In genomic region chr2:178392215-178392614, GRCh38 we compare ENCODE assay signal across 19 cellular contexts. TPM values are rescaled to one million over a fixed set of nuclear protein-coding genes. Genes with fewer than 3 reads are reported as not detected.
DNase-seq lines count a peak whose midpoint lies in the region; ATAC-seq and TF ChIP-seq lines count a peak whose summit lies in the region.
"Had no signal": no experiment of that assay in that cellular context is flagged by ENCODE, and none has a peak within 500 bp of the region (broad histone marks: within the 10 kb centered on the region; RNA-seq: fewer than 3 reads in every experiment).

No MANE protein-coding gene starts in this region.

- H3K79me2 ChIP-seq in MM.1S (ENCODE audit: low read length), result no peaks in the 10 kb centered on the region

- intact Hi-C loops in left colon (cut with DNase I, micrococcal nuclease), result no loop called here

- TF ChIP-seq CTCF in astrocyte of the spinal cord (IDR thresholded peaks at IDR 0.05; ENCODE audit: low read depth, low read length), result no peak
- TF ChIP-seq CTCF in foreskin fibroblast (IDR thresholded peaks at IDR 0.05; ENCODE audit: low read depth, low read length), result no peak
- no peak for TF ChIP-seq CTCF in MM.1S (IDR thresholded peaks at IDR 0.05; ENCODE audit: low read length)

- H3F3A ChIP-seq in MM.1S (ENCODE audit: insufficient read depth, low read length), result no peaks in the 10 kb centered on the region

- H3K9me3 ChIP-seq in MM.1S (replicated peaks; ENCODE audit: insufficient read depth, low read length), result no peaks in the 10 kb centered on the region
- H3K9me3 ChIP-seq: adrenal gland had no signal

- no peak overlapping the region for H3K9ac ChIP-seq in MM.1S (ENCODE audit: low read length)
- H3K9ac ChIP-seq: KMS-11 had no signal

- no peaks in the 10 kb centered on the region for H3K27me3 ChIP-seq in MM.1S (replicated peaks; ENCODE audit: insufficient read depth, low read length)
- no peaks in the 10 kb centered on the region for H3K27me3 ChIP-seq in H7 (ENCODE audit: control insufficient read depth, insufficient read depth, low read length)
- H3K27me3 ChIP-seq: adrenal gland had no signal

- H3K36me3 ChIP-seq in MM.1S (replicated peaks; ENCODE audit: insufficient read depth, low read length), result no peaks in the 10 kb centered on the region
- H3K36me3 ChIP-seq in H7 (replicated peaks; ENCODE audit: control insufficient read depth, insufficient read depth, low read length), result no peaks in the 10 kb centered on the region
- H3K36me3 ChIP-seq: adrenal gland had no signal

- H4K20me1 ChIP-seq in MM.1S (ENCODE audit: insufficient read depth, low read length), result no peaks in the 10 kb centered on the region

- no peak for ATAC-seq in left colon

- H3K4me3 ChIP-seq in astrocyte of the spinal cord (ENCODE audit: low read depth, low read length), result no peak overlapping the region
- no peak overlapping the region for H3K4me3 ChIP-seq in foreskin fibroblast (ENCODE audit: low read depth in 1 of 2, low read length in 2 of 2)
- H3K4me3 ChIP-seq in MM.1S (ENCODE audit: low read length), result no peak overlapping the region
- no peak overlapping the region for H3K4me3 ChIP-seq in H7 (ENCODE audit: insufficient read depth, low read depth, low read length)
- H3K4me3 ChIP-seq: adrenal gland had no signal

- no peak overlapping the region for H3K4me2 ChIP-seq in MM.1S (ENCODE audit: low read depth, low read length)
- H3K4me2 ChIP-seq: KMS-11 had no signal

- H3K9me2 ChIP-seq in MM.1S (replicated peaks; ENCODE audit: insufficient read depth, low read length), result no peaks in the 10 kb centered on the region

- H2AFZ ChIP-seq in MM.1S (ENCODE audit: low read length), result no peak overlapping the region

- in situ Hi-C loops in astrocyte of the spinal cord (cut with HindIII; ENCODE audit: low sequenced_read_pairs), result no loop called here

- H3K27ac ChIP-seq in MM.1S (ENCODE audit: low read length), result no peak overlapping the region
- H3K27ac ChIP-seq: adrenal gland, KMS-11 had no signal

- H3K4me1 ChIP-seq in MM.1S (ENCODE audit: low read length), result no peaks in the 10 kb centered on the region
- H3K4me1 ChIP-seq: adrenal gland had no signal

- peak; percentile 10 for DNase-seq in AG20443 (ENCODE audit: low spot score)
- DNase-seq in HT1080 (ENCODE audit: low read depth), result peak; percentile 68
- peak; percentile 49 for DNase-seq in astrocyte of the spinal cord (ENCODE audit: low read depth, low spot score)
- DNase-seq in foreskin fibroblast, result peak; percentile 68 to 83
- no peak for DNase-seq in left colon
- DNase-seq in MM.1S, result no peak
- DNase-seq in NCI-H2227 (lab: John Stamatoyannopoulos, UW; ENCODE audit: unreplicated experiment), result no peak
- DNase-seq in H7, result no peak
- DNase-seq: ACHN; activated CD4-positive, alpha-beta T cell treated with anti-CD3 and anti-CD28 coated beads, Interleukin-2, amount 10 ng/mL, durations not matched to agents 7 days and 5 days; activated effector memory CD4-positive, alpha-beta T cell treated with anti-CD3 and anti-CD28 coated beads, Interleukin-2, amount 50 U/mL, for 16 hours; CD4-positive, alpha-beta T cell; DMS79 treated with DMSO at 0.1 percent for 48 hours; NCI-H1105 treated with DMSO at 0.1 percent for 48 hours; NCI-H2081 treated with DMSO at 0.1 percent for 48 hours; NCI-H510A treated with DMSO at 0.1 percent for 48 hours; SHP77 treated with DMSO at 0.1 percent for 48 hours had no signal

RNA-seq across cellular contexts. Expression of gene PRKRA, which starts 58.8 kb away (rescaled TPM):
- 47.4 and 94.2 TPM in 2 replicates for total RNA-seq in HT1080 (2014; rRNA removed; shearing (Covaris generic))
- polyA plus RNA-seq in HT1080 (2015; cell fraction: cytosol; rRNA removed), result 45.8 and 46.9 TPM in 2 replicates
- 22.8 and 27.6 TPM in 2 replicates for polyA plus RNA-seq in HT1080 (2015; cell fraction: nucleus; rRNA removed)
- 10 to 100 TPM; 31.1 to 31.4 TPM for total RNA-seq in left colon
- total RNA-seq in H7 (2014; rRNA removed; shearing (Covaris generic)), result 67.2 and 81.3 TPM in 2 replicates

RNA-seq across cellular contexts. Expression of gene PJVK, which starts 59.0 kb away (rescaled TPM):
- total RNA-seq in HT1080 (2014; rRNA removed; shearing (Covaris generic)), result 0.39 and 0.47 TPM in 2 replicates
- 0.29 and 0.42 TPM in 2 replicates for polyA plus RNA-seq in HT1080 (2015; cell fraction: cytosol; rRNA removed)
- polyA plus RNA-seq in HT1080 (2015; cell fraction: nucleus; rRNA removed), result 2.0 and 4.2 TPM in 2 replicates
- 1 to 10 TPM; 1.1 TPM for total RNA-seq in left colon
- 0.63 and 1.2 TPM in 2 replicates for total RNA-seq in H7 (2014; rRNA removed; shearing (Covaris generic))

Comparison
In these comparisons a context has a peak if more than half of its experiments do, and no peak if none do; other contexts are left out.
1. DNase-seq: peak in AG20443 (single experiment), HT1080 (single experiment), astrocyte of the spinal cord (single experiment) and foreskin fibroblast (2 of 2); none in left colon (0 of 2), MM.1S (single experiment), NCI-H2227 (single experiment) and H7 (single experiment).